In genomic region chr1:175870217-175870616, GRCh38 we compare ENCODE assay signal across 24 cellular contexts.
"Had no signal": no experiment of that assay in that cellular context is flagged by ENCODE, and none has a peak within 500 bp of the region (broad histone marks: within the 10 kb centered on the region; RNA-seq: fewer than 3 reads in every experiment).

No MANE protein-coding gene starts in this region.

- H3K4me3 ChIP-seq: Peyer's patch had no signal

- DNase-seq: activated B cell treated with CpG ODN at 0.5 μM for 24 hours; activated CD4-positive, alpha-beta T cell treated with anti-CD3 and anti-CD28 coated beads for 1 hour; activated CD4-positive, alpha-beta T cell treated with anti-CD3 and anti-CD28 coated beads, Interleukin-2, amount 10 ng/mL, durations not matched to agents 24 days and 14 days; activated CD4-positive, alpha-beta T cell treated with anti-CD3 and anti-CD28 coated beads, Interleukin-2, amount 50 U/mL, for 48 hours; activated CD8-positive, alpha-beta memory T cell treated with anti-CD3 and anti-CD28 coated beads, Interleukin-2, amount 10 ng/mL, durations not matched to agents 7 days and 5 days; activated effector memory CD4-positive, alpha-beta T cell treated with Interleukin-2 at 50 U/mL for 16 hours; activated naive CD4-positive, alpha-beta T cell; activated T-cell treated with anti-CD3 and anti-CD28 coated beads, Interleukin-2, amount 50 U/mL, for 24 hours; aorta; IMR-90; KBM-7; NCI-H1048; NCI-H146; NCI-H187 treated with DMSO at 0.1 percent for 48 hours; NCI-H2081 treated with DMSO at 0.1 percent for 48 hours; NCI-H446; NCI-H524; Peyer's patch; SHP77 treated with DMSO at 0.1 percent for 48 hours; T-helper 2 cell; T1000 had no signal

- H3K9me3 ChIP-seq: Peyer's patch had no signal

- H3K27me3 ChIP-seq: Peyer's patch had no signal

- H3K27me3 Mint-ChIP-seq: activated B cell treated with CpG ODN at 0.5 μM for 24 hours; activated CD4-positive, alpha-beta T cell treated with anti-CD3 and anti-CD28 coated beads, Interleukin-2, amount 10 ng/mL, durations not matched to agents 24 days and 14 days; activated CD8-positive, alpha-beta memory T cell treated with anti-CD3 and anti-CD28 coated beads, Interleukin-2, amount 10 ng/mL, durations not matched to agents 7 days and 5 days; activated naive CD4-positive, alpha-beta T cell treated with anti-CD3 and anti-CD28 coated beads, Interleukin-2, amount 50 U/mL, for 24 hours had no signal

- H3K4me3 Mint-ChIP-seq: activated B cell treated with CpG ODN at 0.5 μM for 24 hours; activated CD4-positive, alpha-beta T cell treated with anti-CD3 and anti-CD28 coated beads, Interleukin-2, amount 10 ng/mL, durations not matched to agents 24 days and 14 days; activated CD8-positive, alpha-beta memory T cell treated with anti-CD3 and anti-CD28 coated beads, Interleukin-2, amount 10 ng/mL, durations not matched to agents 7 days and 5 days; activated naive CD4-positive, alpha-beta T cell treated with anti-CD3 and anti-CD28 coated beads, Interleukin-2, amount 50 U/mL, for 24 hours; activated T-cell treated with anti-CD3 and anti-CD28 coated beads, Interleukin-2, amount 50 U/mL, for 24 hours; activated T-helper 1 cell treated with anti-CD3 and anti-CD28 coated beads, Interleukin-12 subunit alpha, Interleukin-12 subunit beta, Interleukin-2, Interleukin-4 antibody, amounts not matched to agents 30 ng/mL and 10 ng/mL and 1 ng/mL, durations not matched to agents 14 hours and 24 hours and 36 hours had no signal

- H3K27ac ChIP-seq: Peyer's patch, RWPE1 had no signal

- H3K4me1 ChIP-seq: Peyer's patch had no signal

- H3K9me3 Mint-ChIP-seq: activated B cell treated with CpG ODN at 0.5 μM for 24 hours; activated CD4-positive, alpha-beta T cell treated with anti-CD3 and anti-CD28 coated beads, Interleukin-2, amount 10 ng/mL, durations not matched to agents 24 days and 14 days; activated naive CD4-positive, alpha-beta T cell treated with anti-CD3 and anti-CD28 coated beads, Interleukin-2, amount 50 U/mL, for 24 hours; activated T-cell treated with anti-CD3 and anti-CD28 coated beads, Interleukin-2, amount 50 U/mL, for 24 hours; activated T-helper 1 cell treated with anti-CD3 and anti-CD28 coated beads, Interleukin-12 subunit alpha, Interleukin-12 subunit beta, Interleukin-2, Interleukin-4 antibody, amounts not matched to agents 30 ng/mL and 10 ng/mL and 1 ng/mL, durations not matched to agents 14 hours and 24 hours and 36 hours had no signal

- H3K36me3 ChIP-seq: Peyer's patch had no signal

- H3K27ac Mint-ChIP-seq: activated B cell treated with CpG ODN at 0.5 μM for 24 hours; activated CD4-positive, alpha-beta T cell treated with anti-CD3 and anti-CD28 coated beads, Interleukin-2, amount 10 ng/mL, durations not matched to agents 24 days and 14 days; activated CD8-positive, alpha-beta memory T cell treated with anti-CD3 and anti-CD28 coated beads, Interleukin-2, amount 10 ng/mL, durations not matched to agents 7 days and 5 days; activated naive CD4-positive, alpha-beta T cell treated with anti-CD3 and anti-CD28 coated beads, Interleukin-2, amount 50 U/mL, for 24 hours; activated T-cell treated with anti-CD3 and anti-CD28 coated beads, Interleukin-2, amount 50 U/mL, for 24 hours; activated T-helper 1 cell treated with anti-CD3 and anti-CD28 coated beads, Interleukin-12 subunit alpha, Interleukin-12 subunit beta, Interleukin-2, Interleukin-4 antibody, amounts not matched to agents 30 ng/mL and 10 ng/mL and 1 ng/mL, durations not matched to agents 14 hours and 24 hours and 36 hours had no signal

- H3K4me1 Mint-ChIP-seq: activated B cell treated with CpG ODN at 0.5 μM for 24 hours; activated CD4-positive, alpha-beta T cell treated with anti-CD3 and anti-CD28 coated beads, Interleukin-2, amount 10 ng/mL, durations not matched to agents 24 days and 14 days; activated CD8-positive, alpha-beta memory T cell treated with anti-CD3 and anti-CD28 coated beads, Interleukin-2, amount 10 ng/mL, durations not matched to agents 7 days and 5 days; activated naive CD4-positive, alpha-beta T cell treated with anti-CD3 and anti-CD28 coated beads, Interleukin-2, amount 50 U/mL, for 24 hours had no signal

- H3K36me3 Mint-ChIP-seq: activated CD8-positive, alpha-beta memory T cell treated with anti-CD3 and anti-CD28 coated beads, Interleukin-2, amount 10 ng/mL, durations not matched to agents 7 days and 5 days; activated naive CD4-positive, alpha-beta T cell treated with anti-CD3 and anti-CD28 coated beads, Interleukin-2, amount 50 U/mL, for 24 hours had no signal

- ATAC-seq: activated CD8-positive, alpha-beta memory T cell treated with anti-CD3 and anti-CD28 coated beads, Interleukin-2, amount 10 ng/mL, durations not matched to agents 7 days and 5 days had no signal
